Comparison of ENCODE assay signal across 8 cellular contexts in genomic region chr2:10448646-10449480, GRCh38. TPM values are rescaled to one million over a fixed set of nuclear protein-coding genes. Genes with fewer than 3 reads are reported as not detected.
DNase-seq lines count a peak whose midpoint lies in the region; ATAC-seq and TF ChIP-seq lines count a peak whose summit lies in the region.

No MANE protein-coding gene starts in this region.

- POLR2A ChIA-PET in Panc1 (lab: Charles Lee): interaction anchor here (0.6 to 0.7 kb wide), 2 partner anchors 122 to 896 kb away, joined by 3 to 5 read pairs; partner anchors contain the start of gene ROCK2

- 0 to 1% methylated on average over 34 to 37 of the region's 61 CpGs for WGBS in tibial nerve, 2 donors

- TSS peak; percentile 91 for BruUV-seq in Panc1 (replicated peaks; lab: Mats Ljungman, UMichigan)

- H3K36me3 ChIP-seq in Panc1 (ENCODE audit: control insufficient read depth, insufficient read depth, low read length): peaks cover 16% of the 10 kb centered on the region
- peaks cover 0 to 13% (median 0%) of the 10 kb centered on the region in 3 donors for H3K36me3 ChIP-seq in tibial nerve

- in situ Hi-C loops in Panc1 (cut with HindIII; ENCODE audit: low pct_unique_long_range_greater_than_20kb, low sequenced_read_pairs): loop anchor here (25.0 kb wide), 1 partner anchor 337 kb away; the partner anchor contains the start of gene RRM2

- intact Hi-C loops in Panc1 (cut with micrococcal nuclease; ENCODE audit: unreplicated experiment): loop anchor here (5.0 kb wide), 1 partner anchor 218 kb away; no protein-coding TSS in a partner anchor

- H3K27me3 ChIP-seq in Panc1 (ENCODE audit: control insufficient read depth, insufficient read depth, low read length) (no peaks in the 10 kb centered on the region), tibial nerve (no peaks in the 10 kb centered on the region)

- H3K27ac ChIP-seq in Panc1 (ENCODE audit: low read length) (peak overlapping the region; percentile 95), tibial nerve (peak overlapping the region; percentile 88 to 99 (median 92))

- ATAC-seq in GM21576 (IDR thresholded peaks at IDR 0.05; ENCODE audit: unreplicated experiment) (peak; percentile 59), Panc1 (peak; percentile 74)

- H3K4me3 ChIP-seq in Panc1 (ENCODE audit: low read depth in 2 of 2, low read length in 2 of 2): peak overlapping the region; percentile 79 to 85
- peak overlapping the region; percentile 70 to 98 (median 84) for H3K4me3 ChIP-seq in tibial nerve

- TF ChIP-seq CTCF in Panc1 (IDR thresholded peaks at IDR 0.05) (no peak), tibial nerve (IDR thresholded peaks at IDR 0.05) (peak in 2 of 5 experiments; percentile 11 to 24)

- peak; percentile 42 to 68 for TF ChIP-seq POLR2A in tibial nerve (IDR thresholded peaks at IDR 0.05)

- DNase-seq in DMS153 treated with DMSO at 0.1 percent for 48 hours (lab: John Stamatoyannopoulos, UW; ENCODE audit: unreplicated experiment) (peak; percentile 96), HuH-7.5 (ENCODE audit: low spot score) (peak; percentile 85), Panc1 (ENCODE audit: low read depth, low spot score) (no peak), germinal center (ENCODE audit: low spot score) (peak; percentile 37), pons (ENCODE audit: low spot score) (peak; percentile 75), tibial nerve (ENCODE audit: low spot score in 2 of 2) (peak in 1 of 2 donors; percentile 77)
- peak; percentile 85 to 95 for DNase-seq in activated T-helper 1 cell treated with anti-CD3 and anti-CD28 coated beads, Interleukin-2, amount 50 U/mL, for 16 hours (ENCODE audit: low read depth in 1 of 2, low spot score in 1 of 2)

- CTCF ChIA-PET in Panc1 (lab: Charles Lee): interaction anchor here (0.7 to 1.3 kb wide), 2 partner anchors 14 to 309 kb away, joined by 3 to 9 read pairs; no protein-coding TSS in a partner anchor

- H3K9me3 ChIP-seq in Panc1 (ENCODE audit: control insufficient read depth, insufficient read depth, low read depth, low read length) (no peaks in the 10 kb centered on the region), tibial nerve (no peaks in the 10 kb centered on the region)

- peaks cover 33% of the 10 kb centered on the region for H3K4me1 ChIP-seq in Panc1 (ENCODE audit: control insufficient read depth, insufficient read depth, low read length)
- H3K4me1 ChIP-seq in tibial nerve: peaks cover 0 to 45% (median 13%) of the 10 kb centered on the region in 4 donors

- peak in 1 of 2 donors; percentile 95 for TF ChIP-seq EP300 in tibial nerve (IDR thresholded peaks at IDR 0.05)

RNA-seq across cellular contexts. Expression of gene ODC1, which starts 0.7 kb away (rescaled TPM):
- total RNA-seq in Panc1 (2021; ENCODE audit: unreplicated experiment) (159 TPM), tibial nerve (100 to 1,000 TPM in 2 of 4 donors, 10 to 100 TPM in 2; 70.1 to 158 (median 94.8) TPM)
- 135 TPM for polyA plus RNA-seq in Panc1 (2012; ENCODE audit: insufficient read length)
